Comparison of ENCODE assay signal across 22 cellular contexts in genomic region chr12:125069616-125070015, GRCh38. TPM values are rescaled to one million over a fixed set of nuclear protein-coding genes. Genes with fewer than 3 reads are reported as not detected.
DNase-seq lines count a peak whose midpoint lies in the region; ATAC-seq, FAIRE-seq and TF ChIP-seq lines count a peak whose summit lies in the region.
"Had no signal": no experiment of that assay in that cellular context is flagged by ENCODE, and none has a peak within 500 bp of the region (broad histone marks: within the 10 kb centered on the region; RNA-seq: fewer than 3 reads in every experiment).

No MANE protein-coding gene starts in this region.

- no peak for FAIRE-seq in RCC 7860 (lab: Jason Lieb, UNC)
- FAIRE-seq: GM19239 had no signal

- H3K27me3 ChIP-seq in heart left ventricle (no peaks in the 10 kb centered on the region), psoas muscle (ENCODE audit: insufficient read depth in 3 of 3, low read length in 2 of 3) (no peaks in the 10 kb centered on the region)
- H3K27me3 ChIP-seq: ascending aorta, suprapubic skin, vagina had no signal

- H3K9me3 ChIP-seq in heart left ventricle (no peaks in the 10 kb centered on the region), psoas muscle (no peaks in the 10 kb centered on the region)
- H3K9me3 ChIP-seq: ascending aorta, suprapubic skin, vagina had no signal

- in situ Hi-C loops in G401 (cut with HindIII; ENCODE audit: low sequenced_read_pairs), result no loop called here

- DNase-seq in G401 (ENCODE audit: low spot score) (peak; percentile 75), NCI-H2029 treated with DMSO at 0.1 percent for 48 hours (lab: John Stamatoyannopoulos, UW) (peak; percentile 38), heart left ventricle (peak in 2 of 5 donors; percentile 62 to 78), psoas muscle (no peak), RCC 7860 (ENCODE audit: low spot score) (no peak), NCI-H748 (lab: John Stamatoyannopoulos, UW; ENCODE audit: unreplicated experiment) (no peak)
- DNase-seq: activated CD4-positive, alpha-beta T cell treated with anti-CD3 and anti-CD28 coated beads, Interleukin-2, amount 10 ng/mL, durations not matched to agents 7 days and 5 days; cerebellar nuclear complex; effector CD4-positive, alpha-beta T cell; NCI-H1105 treated with DMSO at 0.1 percent for 48 hours; NCI-H2171 treated with DMSO at 0.1 percent for 48 hours; NCI-H748 treated with DMSO at 0.1 percent for 48 hours; T-helper 9 cell had no signal

- TF ChIP-seq CTCF in heart left ventricle (IDR thresholded peaks at IDR 0.05), result no peak
- no peak for TF ChIP-seq CTCF in psoas muscle (IDR thresholded peaks at IDR 0.05)

- 40 to 56% (median 49%) methylated on average over 4 to 8 of the region's 8 CpGs for WGBS in heart left ventricle, 4 donors
- WGBS in psoas muscle, 3 donors, result 16 to 46% (median 24%) methylated on average over 8 of the region's 8 CpGs

- peaks cover 0 to 4% (median 0%) of the 10 kb centered on the region in 9 donors for H3K36me3 ChIP-seq in heart left ventricle
- H3K36me3 ChIP-seq in psoas muscle (ENCODE audit: insufficient read depth in 1 of 2, low read depth in 1 of 2), result no peaks in the 10 kb centered on the region
- H3K36me3 ChIP-seq: vagina had no signal

- no peak for TF ChIP-seq POLR2A in heart left ventricle (IDR thresholded peaks at IDR 0.05)

- peaks cover 0 to 45% (median 16%) of the 10 kb centered on the region in 12 donors for H3K4me1 ChIP-seq in heart left ventricle
- peaks cover 15% of the 10 kb centered on the region for H3K4me1 ChIP-seq in psoas muscle

- intact Hi-C loops in heart left ventricle (cut with DNase I) (loop anchor here in 1 of 10 donors (10.0 kb wide), 1 partner anchor 75 kb away; the partner anchor contains the start of gene BRI3BP), psoas muscle (cut with DNase I) (no loop called here)

- H3K4me3 ChIP-seq in heart left ventricle (no peak overlapping the region), psoas muscle (no peak overlapping the region)
- H3K4me3 ChIP-seq: ascending aorta, smooth muscle cell, suprapubic skin, vagina had no signal

- ATAC-seq in heart left ventricle (peak; percentile 39 to 75 (median 68)), psoas muscle (peak in 3 of 4 donors; percentile 18 to 29 (median 21)), HG02798 (IDR thresholded peaks at IDR 0.05; ENCODE audit: poor library complexity, unreplicated experiment) (no peak)
- ATAC-seq: stimulated activated effector memory CD8-positive, alpha-beta T cell treated with anti-CD3 and anti-CD28 coated beads, Interleukin-12 subunit alpha, Interleukin-12 subunit beta, amount 100 ng/mL, for 72 hours had no signal

- peak overlapping the region in 3 of 12 donors; percentile 15 to 74 (median 62) for H3K27ac ChIP-seq in heart left ventricle
- no peak overlapping the region for H3K27ac ChIP-seq in psoas muscle
- H3K27ac ChIP-seq: ascending aorta, epithelial cell of prostate, suprapubic skin, vagina, WERI-Rb-1 had no signal

RNA-seq across cellular contexts. Expression of gene AACS, which starts 4.4 kb away (rescaled TPM):
- 18.6 and 19.6 TPM in 2 replicates for total RNA-seq in G401 (2014; rRNA removed; shearing (Covaris generic))
- total RNA-seq in heart left ventricle, result 10 to 100 TPM; 10.2 to 19.3 (median 12.4) TPM
- polyA plus RNA-seq in heart left ventricle, result 10 to 100 TPM in 1 of 2 donors, 1 to 10 TPM in 1; 7.4 to 13.9 TPM
- 1 to 10 TPM; 4.0 to 9.5 (median 5.4) TPM for total RNA-seq in psoas muscle
- polyA plus RNA-seq in psoas muscle, result 1 to 10 TPM; 3.2 to 6.4 (median 5.7) TPM

Comparison
In these comparisons a context has a peak if more than half of its experiments do, and no peak if none do; other contexts are left out.
1. DNase-seq: peak in G401 (single experiment) and NCI-H2029 treated with DMSO at 0.1 percent for 48 hours (single experiment); none in psoas muscle (0 of 2), RCC 7860 (single experiment) and NCI-H748 (single experiment).